ENCODE assay signal across 8 cellular contexts in genomic region chr12:27969901-27970390, GRCh38. TPM values are rescaled to one million over a fixed set of nuclear protein-coding genes. Genes with fewer than 3 reads are reported as not detected.
DNase-seq lines count a peak whose midpoint lies in the region; ATAC-seq, FAIRE-seq and TF ChIP-seq lines count a peak whose summit lies in the region.

No MANE protein-coding gene starts in this region.

- H3K36me3 Mint-ChIP-seq in CD4-positive, alpha-beta memory T cell, result no peaks in the 10 kb centered on the region

- CTCF ChIA-PET in CD4-positive, alpha-beta memory T cell (lab: Charles Lee; ENCODE audit: partially characterized antibody), result interaction anchor here (1.6 kb wide), 1 partner anchor 149 kb away, joined by 3 read pairs; no protein-coding TSS in a partner anchor

- H3K27ac Mint-ChIP-seq in CD4-positive, alpha-beta memory T cell, result peak overlapping the region in 2 of 7 donors; percentile 1 to 35

- POLR2A ChIA-PET in CD4-positive, alpha-beta memory T cell (lab: Charles Lee; ENCODE audit: partially characterized antibody), result no interaction called here

- H3K9me3 ChIP-seq in CD4-positive, alpha-beta memory T cell (ENCODE audit: control insufficient read depth in 1 of 2, low read length in 2 of 2), result no peaks in the 10 kb centered on the region
- H3K9me3 ChIP-seq in body of pancreas (no peaks in the 10 kb centered on the region), small intestine (ENCODE audit: control insufficient read depth, low read depth) (no peaks in the 10 kb centered on the region)

- ATAC-seq in GM19351 (IDR thresholded peaks at IDR 0.05; ENCODE audit: unreplicated experiment) (peak; percentile 78), HG03378 (IDR thresholded peaks at IDR 0.05; ENCODE audit: unreplicated experiment) (peak; percentile 81), body of pancreas (peak; percentile 81)

- H3K4me1 Mint-ChIP-seq in CD4-positive, alpha-beta memory T cell, result peaks cover 12 to 30% (median 22%) of the 10 kb centered on the region in 4 donors

- no peaks in the 10 kb centered on the region for H3K9me3 Mint-ChIP-seq in CD4-positive, alpha-beta memory T cell

- no peaks in the 10 kb centered on the region for H3K36me3 ChIP-seq in CD4-positive, alpha-beta memory T cell (ENCODE audit: insufficient read depth, low read length)
- no peaks in the 10 kb centered on the region for H3K36me3 ChIP-seq in body of pancreas (replicated peaks in 1 of 2; ENCODE audit: insufficient read depth in 1 of 2, low read depth in 2 of 2)
- no peaks in the 10 kb centered on the region for H3K36me3 ChIP-seq in small intestine (ENCODE audit: control insufficient read depth in 2 of 2, insufficient read depth in 2 of 2, low read length in 2 of 2)

- peak overlapping the region; percentile 84 to 94 (median 88) for H3K4me3 Mint-ChIP-seq in CD4-positive, alpha-beta memory T cell

- DNase-seq in CD4-positive, alpha-beta memory T cell, result peak; percentile 23 to 39 (median 35)
- DNase-seq in SK-N-DZ (ENCODE audit: low spot score) (peak; percentile 31), body of pancreas (peak; percentile 71 to 79 (median 74)), iPS-NIHi11 (ENCODE audit: low spot score) (peak; percentile 76), small intestine (peak; percentile 22), NCI-H774 (lab: John Stamatoyannopoulos, UW) (no peak)

- peak in 4 of 7 experiments; percentile 16 to 42 (median 22) for TF ChIP-seq CTCF in body of pancreas (IDR thresholded peaks at IDR 0.05)

- peaks cover 22% of the 10 kb centered on the region for H3K4me1 ChIP-seq in CD4-positive, alpha-beta memory T cell (ENCODE audit: insufficient read depth, low read length)
- H3K4me1 ChIP-seq in body of pancreas, result peaks cover 43% of the 10 kb centered on the region
- H3K4me1 ChIP-seq in small intestine (ENCODE audit: control insufficient read depth in 2 of 2, insufficient read depth in 1 of 2, low read depth in 1 of 2, low read length in 1 of 2), result peaks cover 3 to 4% of the 10 kb centered on the region in 2 donors

- peak overlapping the region; percentile 23 to 31 for H3K4me3 ChIP-seq in CD4-positive, alpha-beta memory T cell (ENCODE audit: low read length in 2 of 2)
- H3K4me3 ChIP-seq in body of pancreas, result peak overlapping the region in 1 of 2 donors; percentile 10
- peak overlapping the region in 1 of 2 donors; percentile 55 for H3K4me3 ChIP-seq in small intestine (ENCODE audit: low read depth in 1 of 2, low read length in 2 of 2)

- WGBS in body of pancreas, 2 donors, result 0 to 3% methylated on average over 19 to 27 of the region's 48 CpGs
- WGBS in small intestine, 3 donors, result 0 to 1% (median 1%) methylated on average over 27 to 48 of the region's 48 CpGs

- H3K27me3 Mint-ChIP-seq in CD4-positive, alpha-beta memory T cell, result peaks cover 53 to 60% of the 10 kb centered on the region in 2 donors

- peaks cover 54% of the 10 kb centered on the region for H3K27me3 ChIP-seq in CD4-positive, alpha-beta memory T cell (ENCODE audit: insufficient read depth, low read length)
- H3K27me3 ChIP-seq in body of pancreas, result no peaks in the 10 kb centered on the region
- H3K27me3 ChIP-seq in small intestine (ENCODE audit: control insufficient read depth in 2 of 2, insufficient read depth in 2 of 2, low read length in 2 of 2), result peaks cover 8 to 27% of the 10 kb centered on the region in 2 donors

- H3K27ac ChIP-seq in CD4-positive, alpha-beta memory T cell (ENCODE audit: low read depth, low read length), result no peak overlapping the region
- H3K27ac ChIP-seq in body of pancreas, result peak overlapping the region in 2 of 4 donors; percentile 40 to 42
- H3K27ac ChIP-seq in small intestine (ENCODE audit: low read depth in 1 of 2, low read length in 1 of 2), result no peak overlapping the region

- peak in 2 of 3 donors; percentile 16 to 42 for TF ChIP-seq POLR2A in body of pancreas (IDR thresholded peaks at IDR 0.05)

- intact Hi-C loops in CD4-positive, alpha-beta memory T cell (cut with micrococcal nuclease), result no loop called here
- intact Hi-C loops in body of pancreas (cut with DNase I), result no loop called here

- FAIRE-seq in small intestine (lab: Jason Lieb, UNC), result no peak

RNA-seq across cellular contexts. Expression of gene PTHLH, which starts 2.6 kb away (rescaled TPM):
- total RNA-seq in CD4-positive, alpha-beta memory T cell, result not detected
- polyA plus RNA-seq in CD4-positive, alpha-beta memory T cell, result not detected
- not detected in 2 replicates for polyA plus RNA-seq in SK-N-DZ (2014; cell fraction: cytosol; rRNA removed)
- not detected in 2 replicates for polyA plus RNA-seq in SK-N-DZ (2014; cell fraction: nucleus; rRNA removed)
- under 1 TPM in 1 of 2 donors, not detected in 1; 0.78 TPM for total RNA-seq in body of pancreas
- polyA plus RNA-seq in small intestine, result under 1 TPM in 2 of 3 donors, not detected in 1; 0.54 to 0.55 TPM
